In the genomic region with DNA sequence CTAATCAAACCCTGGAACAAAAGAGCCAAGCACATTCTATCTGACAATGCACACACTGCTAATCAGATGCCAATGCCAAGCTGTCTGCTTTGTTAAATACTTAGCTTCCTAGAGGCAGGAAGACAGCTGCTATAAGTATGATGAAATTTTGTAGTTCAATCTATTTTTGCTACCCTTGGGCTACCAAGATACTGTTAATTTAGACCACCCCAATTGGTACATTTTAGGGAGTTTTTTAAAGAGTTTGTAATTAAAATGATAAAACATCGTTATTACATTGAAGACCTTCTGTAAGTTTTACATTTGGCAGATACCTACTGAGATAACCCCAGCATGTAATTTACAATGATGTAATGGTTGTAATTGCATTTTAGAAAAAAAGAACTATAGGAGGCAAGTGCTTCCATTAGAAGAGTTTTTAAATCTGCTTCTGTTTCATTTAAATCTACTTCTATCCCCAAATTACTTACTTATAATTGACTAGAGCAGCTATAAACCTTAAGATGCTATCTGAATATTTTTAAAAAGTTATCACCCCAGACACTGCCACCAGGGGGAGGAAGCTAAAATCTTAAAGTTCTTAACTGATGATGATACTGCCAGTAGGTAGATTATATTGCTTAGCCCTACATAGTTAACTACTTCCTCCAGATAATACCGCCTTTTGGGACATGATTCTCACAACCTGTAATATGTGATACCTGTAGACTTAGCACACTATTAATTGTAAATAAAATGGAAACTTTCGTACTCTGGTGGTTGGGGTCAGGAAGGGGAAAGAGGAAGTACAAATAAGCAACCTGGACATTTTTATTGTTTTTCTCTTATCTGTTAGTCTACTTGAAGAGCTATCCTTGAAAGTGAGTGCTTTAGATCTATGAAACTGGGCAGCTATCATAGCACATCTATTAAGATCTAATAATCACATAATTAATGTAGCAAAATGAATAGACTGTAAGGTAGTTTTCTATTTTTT, we compare ENCODE assay signal across 8 cellular contexts.
DNase-seq lines count a peak whose midpoint lies in the region; ATAC-seq, FAIRE-seq and TF ChIP-seq lines count a peak whose summit lies in the region.

No MANE protein-coding gene starts in this region.

- no peaks in the 10 kb centered on the region for H3K36me3 Mint-ChIP-seq in natural killer cell
- no peaks in the 10 kb centered on the region for H3K36me3 Mint-ChIP-seq in natural killer cell treated with Interleukin-12 subunit alpha and Interleukin-12 subunit beta and Interleukin-15 and Interleukin-18, amount 100 ng/mL, for 72 hours

- DNase-seq in natural killer cell (no peak), NCI-H2227 treated with DMSO at 0.1 percent for 48 hours (lab: John Stamatoyannopoulos, UW) (peak; percentile 23), left colon (peak in 1 of 2 donors; percentile 34), urothelium cell line (ENCODE audit: low spot score) (peak; percentile 9), mesenteric fat pad (ENCODE audit: low spot score) (no peak), epidermal melanocyte (ENCODE audit: insufficient read length, low spot score) (no peak)
- no peak for DNase-seq in natural killer cell treated with Interleukin-12 subunit alpha and Interleukin-12 subunit beta and Interleukin-15 and Interleukin-18, amount 100 ng/mL, for 72 hours (ENCODE audit: low spot score)
- DNase-seq in activated gamma-delta T cell treated with anti-CD3 and anti-CD28 coated beads, Interleukin-2, amount 50 U/mL, for 16 hours (ENCODE audit: low read depth): peak; percentile 18

- no peak overlapping the region for H3K27ac Mint-ChIP-seq in natural killer cell
- H3K27ac Mint-ChIP-seq in natural killer cell treated with Interleukin-12 subunit alpha and Interleukin-12 subunit beta and Interleukin-15 and Interleukin-18, amount 100 ng/mL, for 72 hours: no peak overlapping the region

- intact Hi-C loops in natural killer cell (cut with micrococcal nuclease) (loop anchor here (1.0 to 2.0 kb wide), 2 partner anchors 600 to 681 kb away; no protein-coding TSS in a partner anchor), left colon (cut with DNase I, micrococcal nuclease) (no loop called here)

- TF ChIP-seq CTCF in natural killer cell (IDR thresholded peaks at IDR 0.05): peak; percentile 69

- no peaks in the 10 kb centered on the region for H3K27me3 Mint-ChIP-seq in natural killer cell (ENCODE audit: low read depth in 2 of 2)
- no peaks in the 10 kb centered on the region for H3K27me3 Mint-ChIP-seq in natural killer cell treated with Interleukin-12 subunit alpha and Interleukin-12 subunit beta and Interleukin-15 and Interleukin-18, amount 100 ng/mL, for 72 hours

- no peak for FAIRE-seq in urothelium cell line (lab: Jason Lieb, UNC)

- ATAC-seq in natural killer cell: peak; percentile 49 to 59 (median 57)
- no peak for ATAC-seq in natural killer cell treated with Interleukin-12 subunit alpha and Interleukin-12 subunit beta and Interleukin-15 and Interleukin-18, amount 100 ng/mL, for 72 hours
- peak; percentile 70 for ATAC-seq in left colon

- no peak overlapping the region for H3K4me3 Mint-ChIP-seq in natural killer cell
- no peak overlapping the region for H3K4me3 Mint-ChIP-seq in natural killer cell treated with Interleukin-12 subunit alpha and Interleukin-12 subunit beta and Interleukin-15 and Interleukin-18, amount 100 ng/mL, for 72 hours

- no peaks in the 10 kb centered on the region for H3K4me1 Mint-ChIP-seq in natural killer cell
- no peaks in the 10 kb centered on the region for H3K4me1 Mint-ChIP-seq in natural killer cell treated with Interleukin-12 subunit alpha and Interleukin-12 subunit beta and Interleukin-15 and Interleukin-18, amount 100 ng/mL, for 72 hours (ENCODE audit: low read depth in 2 of 2)

- H3K9me3 Mint-ChIP-seq in natural killer cell: no peaks in the 10 kb centered on the region
- H3K9me3 Mint-ChIP-seq in natural killer cell treated with Interleukin-12 subunit alpha and Interleukin-12 subunit beta and Interleukin-15 and Interleukin-18, amount 100 ng/mL, for 72 hours: no peaks in the 10 kb centered on the region

Comparison
In these comparisons a context has a peak if more than half of its experiments do, and no peak if none do; other contexts are left out.
1. ATAC-seq: peak in natural killer cell (3 of 3) and left colon (single experiment); none in natural killer cell treated with Interleukin-12 subunit alpha and Interleukin-12 subunit beta and Interleukin-15 and Interleukin-18, amount 100 ng/mL, for 72 hours (0 of 2).
2. DNase-seq: peak in NCI-H2227 treated with DMSO at 0.1 percent for 48 hours (single experiment), activated gamma-delta T cell treated with anti-CD3 and anti-CD28 coated beads, Interleukin-2, amount 50 U/mL, for 16 hours (single experiment) and urothelium cell line (single experiment); none in natural killer cell (single experiment), natural killer cell treated with Interleukin-12 subunit alpha and Interleukin-12 subunit beta and Interleukin-15 and Interleukin-18, amount 100 ng/mL, for 72 hours (single experiment), mesenteric fat pad (single experiment) and epidermal melanocyte (single experiment).